Comparison of ENCODE assay signal across 15 cellular contexts in genomic region chr18:23844991-23845680, GRCh38.
DNase-seq lines count a peak whose midpoint lies in the region; ATAC-seq, FAIRE-seq and TF ChIP-seq lines count a peak whose summit lies in the region.
"Had no signal": no experiment of that assay in that cellular context is flagged by ENCODE, and none has a peak within 500 bp of the region (broad histone marks: within the 10 kb centered on the region; RNA-seq: fewer than 3 reads in every experiment).

No MANE protein-coding gene starts in this region.

- peak; percentile 88 for FAIRE-seq in astrocyte (lab: Jason Lieb, UNC)

- TF ChIP-seq POLR2A in upper lobe of left lung (IDR thresholded peaks at IDR 0.05), result no peak

- no peak for TF ChIP-seq CTCF in astrocyte (IDR thresholded peaks at IDR 0.05; ENCODE audit: insufficient read depth, low read depth, low read length)
- TF ChIP-seq CTCF in upper lobe of left lung (IDR thresholded peaks at IDR 0.05), result no peak

- H3K4me1 ChIP-seq in astrocyte (ENCODE audit: insufficient read depth, low read length), result peaks cover 8% of the 10 kb centered on the region
- no peaks in the 10 kb centered on the region for H3K4me1 ChIP-seq in upper lobe of left lung

- H3K9ac ChIP-seq in astrocyte (ENCODE audit: low read length), result no peak overlapping the region

- no peak for TF ChIP-seq EP300 in upper lobe of left lung (IDR thresholded peaks at IDR 0.05)

- H3K9me3 ChIP-seq in astrocyte (ENCODE audit: insufficient read depth, low read depth, low read length) (no peaks in the 10 kb centered on the region), upper lobe of left lung (no peaks in the 10 kb centered on the region), MG63 (no peaks in the 10 kb centered on the region)

- peak; percentile 54 to 73 for ATAC-seq in upper lobe of left lung (ENCODE audit: low FRiP score in 2 of 2)
- ATAC-seq: natural killer cell had no signal

- H3K4me3 ChIP-seq in astrocyte (ENCODE audit: insufficient read depth, low read depth, low read length) (no peak overlapping the region), upper lobe of left lung (no peak overlapping the region), MG63 (no peak overlapping the region)
- H3K4me3 ChIP-seq: smooth muscle cell had no signal

- H3K27ac Mint-ChIP-seq in astrocyte (ENCODE audit: unreplicated experiment), result peak overlapping the region; percentile 69
- H3K27ac Mint-ChIP-seq: activated naive CD8-positive, alpha-beta T cell treated with anti-CD3 and anti-CD28 coated beads, Interleukin-2, amount 10 ng/mL, durations not matched to agents 7 days and 5 days; dendritic cell treated with granulocyte-macrophage colony-stimulating factor and Interleukin-4, amounts not matched to agents 40 ng/mL and 50 ng/mL, for 4 days; natural killer cell had no signal

- H3K27ac ChIP-seq in astrocyte (ENCODE audit: low read depth, low read length), result no peak overlapping the region
- no peak overlapping the region for H3K27ac ChIP-seq in upper lobe of left lung
- H3K27ac ChIP-seq: HL-60 had no signal

- peak; percentile 46 for DNase-seq in HT1080 (ENCODE audit: low read depth)
- peak; percentile 67 for DNase-seq in astrocyte (ENCODE audit: low read depth)
- DNase-seq in kidney glomerular epithelial cell (lab: John Stamatoyannopoulos, UW), result peak; percentile 62
- no peak for DNase-seq in upper lobe of left lung
- DNase-seq in MG63, result no peak
- DNase-seq in activated CD4-positive, alpha-beta T cell treated with anti-CD3 and anti-CD28 coated beads, Interleukin-2, amount 50 U/mL, for 1 hour, result no peak
- no peak for DNase-seq in GOT3 (lab: John Stamatoyannopoulos, UW)
- DNase-seq in T-helper 1 cell, result no peak
- DNase-seq: activated CD8-positive, alpha-beta memory T cell treated with anti-CD3 and anti-CD28 coated beads, Interleukin-2, amount 50 U/mL, for 4 hours; activated naive CD8-positive, alpha-beta T cell treated with anti-CD3 and anti-CD28 coated beads, Interleukin-2, amount 10 ng/mL, durations not matched to agents 7 days and 5 days; natural killer cell; NCI-H510A had no signal

- H2AFZ ChIP-seq in astrocyte (ENCODE audit: low read depth, low read length), result peak overlapping the region; percentile 20

- whole genome bisulfite sequencing in upper lobe of left lung, 2 donors, result 69% methylated on average over 9 of the region's 9 CpGs

- no peaks in the 10 kb centered on the region for H4K20me1 ChIP-seq in astrocyte (ENCODE audit: insufficient read depth, low read length)

- H3K79me2 ChIP-seq in astrocyte (ENCODE audit: insufficient read depth, low read length), result no peaks in the 10 kb centered on the region

- peak overlapping the region; percentile 24 for H3K4me2 ChIP-seq in astrocyte (ENCODE audit: low read length)
- H3K4me2 ChIP-seq: smooth muscle cell had no signal

- H3K27me3 ChIP-seq in astrocyte (ENCODE audit: insufficient read depth, low read length) (no peaks in the 10 kb centered on the region), upper lobe of left lung (no peaks in the 10 kb centered on the region), MG63 (no peaks in the 10 kb centered on the region)

- peaks cover 4% of the 10 kb centered on the region for H3K36me3 Mint-ChIP-seq in astrocyte (ENCODE audit: low read depth, unreplicated experiment)
- H3K36me3 Mint-ChIP-seq: activated naive CD8-positive, alpha-beta T cell treated with anti-CD3 and anti-CD28 coated beads, Interleukin-2, amount 10 ng/mL, durations not matched to agents 7 days and 5 days; natural killer cell had no signal

- H3K9me3 Mint-ChIP-seq in astrocyte (ENCODE audit: unreplicated experiment), result peaks cover 5% of the 10 kb centered on the region
- H3K9me3 Mint-ChIP-seq: activated naive CD8-positive, alpha-beta T cell treated with anti-CD3 and anti-CD28 coated beads, Interleukin-2, amount 10 ng/mL, durations not matched to agents 7 days and 5 days; dendritic cell treated with granulocyte-macrophage colony-stimulating factor and Interleukin-4, amounts not matched to agents 40 ng/mL and 50 ng/mL, for 4 days; natural killer cell had no signal

- no peaks in the 10 kb centered on the region for H3K36me3 ChIP-seq in astrocyte (ENCODE audit: insufficient read depth, low read length)
- no peaks in the 10 kb centered on the region for H3K36me3 ChIP-seq in upper lobe of left lung
- peaks cover 14% of the 10 kb centered on the region; the same call in 1 of the 2 replicates for H3K36me3 ChIP-seq in MG63

- H3K4me3 Mint-ChIP-seq in astrocyte (ENCODE audit: unreplicated experiment), result peak overlapping the region; percentile 21
- H3K4me3 Mint-ChIP-seq: activated naive CD8-positive, alpha-beta T cell treated with anti-CD3 and anti-CD28 coated beads, Interleukin-2, amount 10 ng/mL, durations not matched to agents 7 days and 5 days; dendritic cell treated with granulocyte-macrophage colony-stimulating factor and Interleukin-4, amounts not matched to agents 40 ng/mL and 50 ng/mL, for 4 days; natural killer cell had no signal

- peaks cover 2% of the 10 kb centered on the region for H3K27me3 Mint-ChIP-seq in astrocyte (ENCODE audit: low read depth, unreplicated experiment)
- H3K27me3 Mint-ChIP-seq: dendritic cell treated with granulocyte-macrophage colony-stimulating factor and Interleukin-4, amounts not matched to agents 40 ng/mL and 50 ng/mL, for 4 days had no signal

- H3K4me1 Mint-ChIP-seq in astrocyte (ENCODE audit: low read depth, unreplicated experiment), result peaks cover 16% of the 10 kb centered on the region
- H3K4me1 Mint-ChIP-seq: natural killer cell had no signal

Comparison
In these comparisons a context has a peak if more than half of its experiments do, and no peak if none do; other contexts are left out.
1. DNase-seq: peak in HT1080 (single experiment), astrocyte (single experiment) and kidney glomerular epithelial cell (single experiment); none in upper lobe of left lung (0 of 2), MG63 (single experiment), activated CD4-positive, alpha-beta T cell treated with anti-CD3 and anti-CD28 coated beads, Interleukin-2, amount 50 U/mL, for 1 hour (single experiment), GOT3 (single experiment) and T-helper 1 cell (0 of 5).